11 cellular contexts compared by ENCODE assay signal in genomic region chr2:190722061-190722759, GRCh38.
DNase-seq lines count a peak whose midpoint lies in the region; ATAC-seq and TF ChIP-seq lines count a peak whose summit lies in the region.
"Had no signal": no experiment of that assay in that cellular context is flagged by ENCODE, and none has a peak within 500 bp of the region (broad histone marks: within the 10 kb centered on the region; RNA-seq: fewer than 3 reads in every experiment).

No MANE protein-coding gene starts in this region.

- no peak for TF ChIP-seq POLR2A in esophagus squamous epithelium (IDR thresholded peaks at IDR 0.05)

- WGBS in esophagus squamous epithelium, 2 donors: 54 to 73% methylated on average over 4 of the region's 4 CpGs

- peak; percentile 63 for ATAC-seq in GM21717 (IDR thresholded peaks at IDR 0.05; ENCODE audit: unreplicated experiment)
- peak; percentile 51 for ATAC-seq in HG03460 (IDR thresholded peaks at IDR 0.05; ENCODE audit: unreplicated experiment)
- ATAC-seq: A549, left cardiac atrium had no signal

- intact Hi-C loops in activated CD4-positive, alpha-beta T cell treated with anti-CD3 and anti-CD28 coated beads, Interleukin-2, amount 10 ng/mL, durations not matched to agents 24 days and 14 days (cut with micrococcal nuclease): loop anchor here (1.0 to 2.0 kb wide), 11 partner anchors 42 to 402 kb away; partner anchors contain the start of genes GLS and NAB1
- intact Hi-C loops in esophagus squamous epithelium (cut with DNase I): no loop called here

- peaks cover 0 to 36% (median 32%) of the 10 kb centered on the region in 3 donors for H3K4me1 ChIP-seq in esophagus squamous epithelium

- no peaks in the 10 kb centered on the region for H3K36me3 ChIP-seq in esophagus squamous epithelium

- peaks cover 61% of the 10 kb centered on the region for H3K4me1 Mint-ChIP-seq in activated CD4-positive, alpha-beta T cell treated with anti-CD3 and anti-CD28 coated beads, Interleukin-2, amount 10 ng/mL, durations not matched to agents 24 days and 14 days

- H3K4me3 ChIP-seq in esophagus squamous epithelium: no peak overlapping the region
- H3K4me3 ChIP-seq: A549 had no signal

- peak; percentile 58 for DNase-seq in activated CD4-positive, alpha-beta T cell treated with anti-CD3 and anti-CD28 coated beads, Interleukin-2, amount 10 ng/mL, durations not matched to agents 24 days and 14 days
- no peak for DNase-seq in activated CD4-positive, alpha-beta T cell treated with anti-CD3 and anti-CD28 coated beads for 1 hour
- peak; percentile 40 for DNase-seq in kidney tubule cell (ENCODE audit: low spot score)
- no peak for DNase-seq in esophagus squamous epithelium (lab: John Stamatoyannopoulos, UW)
- no peak for DNase-seq in GOT3 (lab: John Stamatoyannopoulos, UW)
- no peak for DNase-seq in COR-L47 (lab: John Stamatoyannopoulos, UW)
- DNase-seq: left cardiac atrium, NCI-H2029 treated with DMSO at 0.1 percent for 48 hours had no signal

- no peaks in the 10 kb centered on the region for H3K27me3 ChIP-seq in esophagus squamous epithelium

- H3K27me3 Mint-ChIP-seq in activated CD4-positive, alpha-beta T cell treated with anti-CD3 and anti-CD28 coated beads, Interleukin-2, amount 10 ng/mL, durations not matched to agents 24 days and 14 days: no peaks in the 10 kb centered on the region

- no peak for TF ChIP-seq CTCF in esophagus squamous epithelium (IDR thresholded peaks at IDR 0.05)

- peak overlapping the region; percentile 97 for H3K27ac Mint-ChIP-seq in activated CD4-positive, alpha-beta T cell treated with anti-CD3 and anti-CD28 coated beads, Interleukin-2, amount 10 ng/mL, durations not matched to agents 24 days and 14 days

- H3K9me3 ChIP-seq in esophagus squamous epithelium: no peaks in the 10 kb centered on the region
- H3K9me3 ChIP-seq: A549 had no signal

- H3K36me3 Mint-ChIP-seq in activated CD4-positive, alpha-beta T cell treated with anti-CD3 and anti-CD28 coated beads, Interleukin-2, amount 10 ng/mL, durations not matched to agents 24 days and 14 days (ENCODE audit: low read depth): no peaks in the 10 kb centered on the region

- peak overlapping the region; percentile 69 for H3K4me3 Mint-ChIP-seq in activated CD4-positive, alpha-beta T cell treated with anti-CD3 and anti-CD28 coated beads, Interleukin-2, amount 10 ng/mL, durations not matched to agents 24 days and 14 days

- H3K9me3 Mint-ChIP-seq in activated CD4-positive, alpha-beta T cell treated with anti-CD3 and anti-CD28 coated beads, Interleukin-2, amount 10 ng/mL, durations not matched to agents 24 days and 14 days: peaks cover 6% of the 10 kb centered on the region

- no peak overlapping the region for H3K27ac ChIP-seq in esophagus squamous epithelium
- H3K27ac ChIP-seq: A549 had no signal

Comparison
In these comparisons a context has a peak if more than half of its experiments do, and no peak if none do; other contexts are left out.
1. DNase-seq: peak in activated CD4-positive, alpha-beta T cell treated with anti-CD3 and anti-CD28 coated beads, Interleukin-2, amount 10 ng/mL, durations not matched to agents 24 days and 14 days (single experiment) and kidney tubule cell (single experiment); none in activated CD4-positive, alpha-beta T cell treated with anti-CD3 and anti-CD28 coated beads for 1 hour (single experiment), esophagus squamous epithelium (single experiment), GOT3 (single experiment) and COR-L47 (single experiment).